In genomic region chr4:128334256-128334655, GRCh38 we compare ENCODE assay signal across 29 cellular contexts.
"Had no signal": no experiment of that assay in that cellular context is flagged by ENCODE, and none has a peak within 500 bp of the region (broad histone marks: within the 10 kb centered on the region; RNA-seq: fewer than 3 reads in every experiment).

No MANE protein-coding gene starts in this region.

- H3K9ac ChIP-seq: neural progenitor cell had no signal

- H3K4me2 ChIP-seq: neural progenitor cell had no signal

- H3K4me3 ChIP-seq: neural progenitor cell, pancreas, prostate gland, right atrium auricular region, right lobe of liver, sigmoid colon, suprapubic skin, testis, tibial artery, transverse colon, upper lobe of right lung, uterus had no signal

- H3K4me1 ChIP-seq: neural progenitor cell, pancreas, prostate gland, right atrium auricular region, right lobe of liver, sigmoid colon, suprapubic skin, testis, transverse colon, upper lobe of right lung, uterus had no signal

- H2AFZ ChIP-seq: neural progenitor cell had no signal

- H3K27ac Mint-ChIP-seq: naive thymus-derived CD4-positive, alpha-beta T cell; natural killer cell; nephron; neural progenitor cell; stimulated activated effector memory CD8-positive, alpha-beta T cell treated with anti-CD3 and anti-CD28 coated beads, Interleukin-12 subunit alpha, Interleukin-12 subunit beta, amount 100 ng/mL, for 72 hours; stimulated activated naive B cell treated with anti-CD40 and anti-IgM and Interleukin-4, amounts not matched to agents 10 μg/mL and 1 μg/mL and 100 μg/mL, for 72 hours; stimulated activated naive CD8-positive, alpha-beta T cell treated with anti-CD3 and anti-CD28 coated beads, Interleukin-15, amount 100 ng/mL, for 72 hours; type B pancreatic cell had no signal

- FAIRE-seq: pancreas, small intestine had no signal

- DNase-seq: naive thymus-derived CD4-positive, alpha-beta T cell; natural killer cell; nucleus accumbens; pancreas; retina; right lobe of liver; sigmoid colon; small intestine; stimulated activated CD4-positive, alpha-beta T cell treated with anti-CD3 and anti-CD28 coated beads, Interleukin-15, amount 100 ng/mL, for 24 hours; stimulated activated CD4-positive, alpha-beta T cell treated with anti-CD3 and anti-CD28 coated beads, Interleukin-2, amount 100 ng/mL, for 24 hours; stimulated activated CD4-positive, alpha-beta T cell treated with anti-CD3 and anti-CD28 coated beads, Interleukin-2, amount 100 ng/mL, for 48 hours; stimulated activated CD4-positive, alpha-beta T cell treated with anti-CD3 and anti-CD28 coated beads, Interleukin-4, amount 100 ng/mL, for 24 hours; stimulated activated naive B cell treated with anti-CD40 and anti-IgM and Interleukin-4, amounts not matched to agents 10 μg/mL and 1 μg/mL and 100 μg/mL, for 72 hours; stimulated activated naive CD4-positive, alpha-beta T cell treated with Interleukin-2 at 50 U/mL for 16 hours; stimulated activated naive CD8-positive, alpha-beta T cell treated with anti-CD3 and anti-CD28 coated beads, Interleukin-15, amount 100 ng/mL, for 72 hours; substantia nigra; testis; tibial artery; transverse colon; upper lobe of right lung; uterus had no signal

- H3K27me3 ChIP-seq: neural progenitor cell, neutrophil, pancreas, right atrium auricular region, right lobe of liver, sigmoid colon, suprapubic skin, testis, tibial artery, transverse colon, upper lobe of right lung, uterus had no signal

- ATAC-seq: naive thymus-derived CD4-positive, alpha-beta T cell; natural killer cell; pancreas; right lobe of liver; stimulated activated effector memory CD8-positive, alpha-beta T cell treated with anti-CD3 and anti-CD28 coated beads, Interleukin-12 subunit alpha, Interleukin-12 subunit beta, amount 100 ng/mL, for 72 hours; stimulated activated naive B cell treated with anti-CD40 and anti-IgM and Interleukin-4, amounts not matched to agents 10 μg/mL and 1 μg/mL and 100 μg/mL, for 72 hours; stimulated activated naive CD8-positive, alpha-beta T cell treated with anti-CD3 and anti-CD28 coated beads, Interleukin-15, amount 100 ng/mL, for 72 hours had no signal

- H3K4me3 Mint-ChIP-seq: naive thymus-derived CD4-positive, alpha-beta T cell; natural killer cell; nephron; neural progenitor cell; stimulated activated effector memory CD8-positive, alpha-beta T cell treated with anti-CD3 and anti-CD28 coated beads, Interleukin-12 subunit alpha, Interleukin-12 subunit beta, amount 100 ng/mL, for 72 hours; stimulated activated naive B cell treated with anti-CD40 and anti-IgM and Interleukin-4, amounts not matched to agents 10 μg/mL and 1 μg/mL and 100 μg/mL, for 72 hours; stimulated activated naive CD8-positive, alpha-beta T cell treated with anti-CD3 and anti-CD28 coated beads, Interleukin-15, amount 100 ng/mL, for 72 hours; type B pancreatic cell had no signal

- H3K4me1 Mint-ChIP-seq: natural killer cell; nephron; neural progenitor cell; stimulated activated effector memory CD8-positive, alpha-beta T cell treated with anti-CD3 and anti-CD28 coated beads, Interleukin-12 subunit alpha, Interleukin-12 subunit beta, amount 100 ng/mL, for 72 hours; stimulated activated naive B cell treated with anti-CD40 and anti-IgM and Interleukin-4, amounts not matched to agents 10 μg/mL and 1 μg/mL and 100 μg/mL, for 72 hours; stimulated activated naive CD8-positive, alpha-beta T cell treated with anti-CD3 and anti-CD28 coated beads, Interleukin-15, amount 100 ng/mL, for 72 hours had no signal

- H3K36me3 ChIP-seq: neural progenitor cell, neutrophil, pancreas, prostate gland, right atrium auricular region, right lobe of liver, sigmoid colon, suprapubic skin, tibial artery, transverse colon, upper lobe of right lung, uterus had no signal

- H3K9me3 Mint-ChIP-seq: nephron; neural progenitor cell; stimulated activated effector memory CD8-positive, alpha-beta T cell treated with anti-CD3 and anti-CD28 coated beads, Interleukin-12 subunit alpha, Interleukin-12 subunit beta, amount 100 ng/mL, for 72 hours; type B pancreatic cell had no signal

- H3K27ac ChIP-seq: neural progenitor cell, neutrophil, pancreas, prostate gland, right lobe of liver, sigmoid colon, suprapubic skin, testis, tibial artery, transverse colon, upper lobe of right lung, uterus had no signal

- H3K9me3 ChIP-seq: neutrophil, pancreas, prostate gland, right atrium auricular region, right lobe of liver, sigmoid colon, suprapubic skin, testis, tibial artery, transverse colon, upper lobe of right lung, uterus had no signal

- H3K27me3 Mint-ChIP-seq: naive thymus-derived CD4-positive, alpha-beta T cell; stimulated activated naive B cell treated with anti-CD40 and anti-IgM and Interleukin-4, amounts not matched to agents 10 μg/mL and 1 μg/mL and 100 μg/mL, for 72 hours; stimulated activated naive CD8-positive, alpha-beta T cell treated with anti-CD3 and anti-CD28 coated beads, Interleukin-15, amount 100 ng/mL, for 72 hours; type B pancreatic cell had no signal

- H3K36me3 Mint-ChIP-seq: natural killer cell; neural progenitor cell; stimulated activated effector memory CD8-positive, alpha-beta T cell treated with anti-CD3 and anti-CD28 coated beads, Interleukin-12 subunit alpha, Interleukin-12 subunit beta, amount 100 ng/mL, for 72 hours; type B pancreatic cell had no signal
